32 cellular contexts compared by ENCODE assay signal in genomic region chr19:42021185-42021584, GRCh38. TPM values are rescaled to one million over a fixed set of nuclear protein-coding genes. Genes with fewer than 3 reads are reported as not detected.
"Had no signal": no experiment of that assay in that cellular context is flagged by ENCODE, and none has a peak within 500 bp of the region (broad histone marks: within the 10 kb centered on the region; RNA-seq: fewer than 3 reads in every experiment).

No MANE protein-coding gene starts in this region.

- H3K27ac ChIP-seq: RWPE1 had no signal

- DNase-seq: activated CD4-positive, alpha-beta T cell treated with anti-CD3 and anti-CD28 coated beads for 36 hours; activated CD4-positive, alpha-beta T cell treated with anti-CD3 and anti-CD28 coated beads, Interleukin-2, amount 10 ng/mL, durations not matched to agents 7 days and 5 days; activated CD4-positive, alpha-beta T cell treated with anti-CD3 and anti-CD28 coated beads, Interleukin-2, amount 50 U/mL, for 48 hours; activated CD8-positive, alpha-beta memory T cell treated with anti-CD3 and anti-CD28 coated beads for 24 hours; activated CD8-positive, alpha-beta memory T cell treated with anti-CD3 and anti-CD28 coated beads, Interleukin-2, amount 10 ng/mL, durations not matched to agents 7 days and 5 days; activated CD8-positive, alpha-beta memory T cell treated with anti-CD3 and anti-CD28 coated beads, Interleukin-2, amount 50 U/mL, for 48 hours; activated effector memory CD4-positive, alpha-beta T cell treated with Interleukin-2 at 50 U/mL for 16 hours; activated naive CD4-positive, alpha-beta T cell treated with anti-CD3 and anti-CD28 coated beads, Interleukin-2, amount 10 ng/mL, durations not matched to agents 7 days and 5 days; activated naive CD8-positive, alpha-beta T cell treated with anti-CD3 and anti-CD28 coated beads, Interleukin-2, amount 50 U/mL, for 24 hours; activated T-cell treated with anti-CD3 and anti-CD28 coated beads, Interleukin-2, amount 50 U/mL, for 48 hours; anterior cingulate cortex; caudate nucleus; cerebellar nuclear complex; NCI-H1105; NCI-H1417 treated with DMSO at 0.1 percent for 48 hours; NCI-H187 treated with DMSO at 0.1 percent for 48 hours; NCI-H2081; NCI-H226; NCI-H446 treated with DMSO at 0.1 percent for 48 hours; NCI-H524; NCI-H69; SIG-M5; SW 1271; T-helper 1 cell had no signal

- H3K4me1 Mint-ChIP-seq: activated CD4-positive, alpha-beta T cell treated with anti-CD3 and anti-CD28 coated beads for 36 hours; activated CD4-positive, alpha-beta T cell treated with anti-CD3 and anti-CD28 coated beads, Interleukin-2, amount 10 ng/mL, durations not matched to agents 7 days and 5 days; activated naive CD4-positive, alpha-beta T cell treated with anti-CD3 and anti-CD28 coated beads, Interleukin-2, amount 10 ng/mL, durations not matched to agents 7 days and 5 days had no signal

- H3K4me3 Mint-ChIP-seq: activated CD4-positive, alpha-beta T cell treated with anti-CD3 and anti-CD28 coated beads for 36 hours; activated CD4-positive, alpha-beta T cell treated with anti-CD3 and anti-CD28 coated beads, Interleukin-2, amount 10 ng/mL, durations not matched to agents 7 days and 5 days; activated CD8-positive, alpha-beta memory T cell treated with anti-CD3 and anti-CD28 coated beads, Interleukin-2, amount 10 ng/mL, durations not matched to agents 7 days and 5 days; activated naive CD4-positive, alpha-beta T cell treated with anti-CD3 and anti-CD28 coated beads, Interleukin-2, amount 10 ng/mL, durations not matched to agents 7 days and 5 days; activated naive CD8-positive, alpha-beta T cell; activated naive CD8-positive, alpha-beta T cell treated with anti-CD3 and anti-CD28 coated beads, Interleukin-2, amount 50 U/mL, for 24 hours; brain had no signal

- H3K9me3 Mint-ChIP-seq: activated CD4-positive, alpha-beta T cell treated with anti-CD3 and anti-CD28 coated beads, Interleukin-2, amount 10 ng/mL, durations not matched to agents 7 days and 5 days; activated naive CD4-positive, alpha-beta T cell treated with anti-CD3 and anti-CD28 coated beads, Interleukin-2, amount 10 ng/mL, durations not matched to agents 7 days and 5 days; activated naive CD8-positive, alpha-beta T cell treated with anti-CD3 and anti-CD28 coated beads, Interleukin-2, amount 50 U/mL, for 24 hours had no signal

- ATAC-seq: activated CD4-positive, alpha-beta T cell treated with anti-CD3 and anti-CD28 coated beads for 36 hours; activated CD4-positive, CD25-positive, alpha-beta regulatory T cell treated with anti-CD3 and anti-CD28 coated beads, Interleukin-2, amount 50 U/mL, for 24 hours; activated CD8-positive, alpha-beta memory T cell treated with anti-CD3 and anti-CD28 coated beads, Interleukin-2, amount 10 ng/mL, durations not matched to agents 7 days and 5 days; activated naive CD8-positive, alpha-beta T cell treated with anti-CD3 and anti-CD28 coated beads, Interleukin-2, amount 50 U/mL, for 24 hours; Panc1; Right ventricle myocardium inferior had no signal

- H3K27me3 Mint-ChIP-seq: activated CD4-positive, alpha-beta T cell treated with anti-CD3 and anti-CD28 coated beads for 36 hours; activated CD4-positive, alpha-beta T cell treated with anti-CD3 and anti-CD28 coated beads, Interleukin-2, amount 10 ng/mL, durations not matched to agents 7 days and 5 days; activated naive CD8-positive, alpha-beta T cell; brain had no signal

- H3K36me3 Mint-ChIP-seq: activated CD8-positive, alpha-beta memory T cell treated with anti-CD3 and anti-CD28 coated beads, Interleukin-2, amount 10 ng/mL, durations not matched to agents 7 days and 5 days; activated naive CD4-positive, alpha-beta T cell treated with anti-CD3 and anti-CD28 coated beads, Interleukin-2, amount 10 ng/mL, durations not matched to agents 7 days and 5 days; activated naive CD8-positive, alpha-beta T cell had no signal

- H3K27ac Mint-ChIP-seq: activated CD4-positive, alpha-beta T cell treated with anti-CD3 and anti-CD28 coated beads for 36 hours; activated CD4-positive, alpha-beta T cell treated with anti-CD3 and anti-CD28 coated beads, Interleukin-2, amount 10 ng/mL, durations not matched to agents 7 days and 5 days; activated CD8-positive, alpha-beta memory T cell treated with anti-CD3 and anti-CD28 coated beads, Interleukin-2, amount 10 ng/mL, durations not matched to agents 7 days and 5 days; activated naive CD4-positive, alpha-beta T cell treated with anti-CD3 and anti-CD28 coated beads, Interleukin-2, amount 10 ng/mL, durations not matched to agents 7 days and 5 days; activated naive CD8-positive, alpha-beta T cell; activated naive CD8-positive, alpha-beta T cell treated with anti-CD3 and anti-CD28 coated beads, Interleukin-2, amount 50 U/mL, for 24 hours had no signal

RNA-seq across cellular contexts. Expression of gene ATP1A3, which starts 27.2 kb away (rescaled TPM):
- total RNA-seq: bronchial epithelial cell, MCF 10A had no signal
